Comparison of ENCODE assay signal across 9 cellular contexts in genomic region chr7:74479066-74479781, GRCh38. TPM values are rescaled to one million over a fixed set of nuclear protein-coding genes. Genes with fewer than 3 reads are reported as not detected.
DNase-seq lines count a peak whose midpoint lies in the region; ATAC-seq and TF ChIP-seq lines count a peak whose summit lies in the region.
"Had no signal": no experiment of that assay in that cellular context is flagged by ENCODE, and none has a peak within 500 bp of the region (broad histone marks: within the 10 kb centered on the region; RNA-seq: fewer than 3 reads in every experiment).

No MANE protein-coding gene starts in this region.

- no peaks in the 10 kb centered on the region for H3K27me3 ChIP-seq in WERI-Rb-1 (ENCODE audit: insufficient read depth, low read depth, severe bottlenecking)

- TF ChIP-seq CTCF in WERI-Rb-1 (IDR thresholded peaks at IDR 0.05; ENCODE audit: low read depth, low read length) (no peak), type B pancreatic cell (conservative IDR thresholded peaks at IDR 0.05) (no peak), WTC11 (IDR thresholded peaks at IDR 0.05) (no peak)

- peaks cover 42% of the 10 kb centered on the region for H3K4me1 Mint-ChIP-seq in type B pancreatic cell (ENCODE audit: unreplicated experiment)
- H3K4me1 Mint-ChIP-seq in WTC11: peaks cover 40% of the 10 kb centered on the region

- H3K27ac Mint-ChIP-seq in type B pancreatic cell (peak overlapping the region; percentile 94), WTC11 (no peak overlapping the region; the same call in 1 of the 2 replicates)

- H3K9me3 ChIP-seq in WERI-Rb-1 (ENCODE audit: severe bottlenecking): no peaks in the 10 kb centered on the region

- H3K27me3 Mint-ChIP-seq in type B pancreatic cell (no peaks in the 10 kb centered on the region), WTC11 (ENCODE audit: low read depth) (no peaks in the 10 kb centered on the region)

- DNase-seq in DMS79 treated with DMSO at 0.1 percent for 48 hours (lab: John Stamatoyannopoulos, UW) (peak; percentile 42), DMS79 (lab: John Stamatoyannopoulos, UW) (no peak), WERI-Rb-1 (no peak), kidney tubule cell (ENCODE audit: low spot score) (peak; percentile 70), type B pancreatic cell (ENCODE audit: extremely low spot score, unreplicated experiment) (no peak), WTC11 (ENCODE audit: low spot score) (no peak)
- DNase-seq in activated CD4-positive, alpha-beta T cell treated with anti-CD3 and anti-CD28 coated beads, Interleukin-2, amount 50 U/mL, for 48 hours: no peak
- no peak for DNase-seq in activated CD8-positive, alpha-beta memory T cell treated with anti-CD3 and anti-CD28 coated beads, Interleukin-2, amount 50 U/mL, for 48 hours

- CTCF ChIA-PET in WTC11 (lab: Charles Lee): interaction anchor here (0.6 to 1.6 kb wide), 4 partner anchors 12 to 33 kb away, joined by 3 to 4 read pairs (median 3); no protein-coding TSS in a partner anchor

- H3K36me3 Mint-ChIP-seq in type B pancreatic cell: no peaks in the 10 kb centered on the region
- no peaks in the 10 kb centered on the region for H3K36me3 Mint-ChIP-seq in WTC11

- no peak overlapping the region for H3K4me3 ChIP-seq in WERI-Rb-1 (ENCODE audit: low read depth, low read length)

- H3K36me3 ChIP-seq in WERI-Rb-1: peaks cover 17% of the 10 kb centered on the region

- POLR2A ChIA-PET in WTC11 (lab: Charles Lee): interaction anchor here (0.7 kb wide), 1 partner anchor 94 kb away, joined by 6 read pairs; no protein-coding TSS in a partner anchor

- H3K4me3 Mint-ChIP-seq in type B pancreatic cell (peak overlapping the region; percentile 77), WTC11 (no peak overlapping the region)

- no peak for ATAC-seq in WTC11

- H3K9me3 Mint-ChIP-seq in type B pancreatic cell: no peaks in the 10 kb centered on the region
- no peaks in the 10 kb centered on the region for H3K9me3 Mint-ChIP-seq in WTC11

- peak overlapping the region; percentile 85 for H3K27ac ChIP-seq in WERI-Rb-1
- H3K27ac ChIP-seq: 22Rv1 had no signal

TF ChIP-seq in WTC11, 78 proteins besides CTCF, POLR2A, EP300 and RAD21 (continues in another document):
- TF ChIP-seq, protein P1, sequence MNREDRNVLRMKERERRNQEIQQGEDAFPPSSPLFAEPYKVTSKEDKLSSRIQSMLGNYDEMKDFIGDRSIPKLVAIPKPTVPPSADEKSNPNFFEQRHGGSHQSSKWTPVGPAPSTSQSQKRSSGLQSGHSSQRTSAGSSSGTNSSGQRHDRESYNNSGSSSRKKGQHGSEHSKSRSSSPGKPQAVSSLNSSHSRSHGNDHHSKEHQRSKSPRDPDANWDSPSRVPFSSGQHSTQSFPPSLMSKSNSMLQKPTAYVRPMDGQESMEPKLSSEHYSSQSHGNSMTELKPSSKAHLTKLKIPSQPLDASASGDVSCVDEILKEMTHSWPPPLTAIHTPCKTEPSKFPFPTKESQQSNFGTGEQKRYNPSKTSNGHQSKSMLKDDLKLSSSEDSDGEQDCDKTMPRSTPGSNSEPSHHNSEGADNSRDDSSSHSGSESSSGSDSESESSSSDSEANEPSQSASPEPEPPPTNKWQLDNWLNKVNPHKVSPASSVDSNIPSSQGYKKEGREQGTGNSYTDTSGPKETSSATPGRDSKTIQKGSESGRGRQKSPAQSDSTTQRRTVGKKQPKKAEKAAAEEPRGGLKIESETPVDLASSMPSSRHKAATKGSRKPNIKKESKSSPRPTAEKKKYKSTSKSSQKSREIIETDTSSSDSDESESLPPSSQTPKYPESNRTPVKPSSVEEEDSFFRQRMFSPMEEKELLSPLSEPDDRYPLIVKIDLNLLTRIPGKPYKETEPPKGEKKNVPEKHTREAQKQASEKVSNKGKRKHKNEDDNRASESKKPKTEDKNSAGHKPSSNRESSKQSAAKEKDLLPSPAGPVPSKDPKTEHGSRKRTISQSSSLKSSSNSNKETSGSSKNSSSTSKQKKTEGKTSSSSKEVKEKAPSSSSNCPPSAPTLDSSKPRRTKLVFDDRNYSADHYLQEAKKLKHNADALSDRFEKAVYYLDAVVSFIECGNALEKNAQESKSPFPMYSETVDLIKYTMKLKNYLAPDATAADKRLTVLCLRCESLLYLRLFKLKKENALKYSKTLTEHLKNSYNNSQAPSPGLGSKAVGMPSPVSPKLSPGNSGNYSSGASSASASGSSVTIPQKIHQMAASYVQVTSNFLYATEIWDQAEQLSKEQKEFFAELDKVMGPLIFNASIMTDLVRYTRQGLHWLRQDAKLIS (CRISPR knock-in tag; IDR thresholded peaks at IDR 0.05; ENCODE audit: borderline replicate concordance): no peak
- TF ChIP-seq ZNF423 (CRISPR knock-in tag; IDR thresholded peaks at IDR 0.05) (no peak), ZNF232 (CRISPR knock-in tag; IDR thresholded peaks at IDR 0.05) (no peak), GTF2I (CRISPR knock-in tag; conservative IDR thresholded peaks at IDR 0.05) (no peak), NR1H2 (CRISPR knock-in tag; IDR thresholded peaks at IDR 0.05) (no peak), HMGA2 (CRISPR knock-in tag; IDR thresholded peaks at IDR 0.05) (no peak), E2F4 (CRISPR knock-in tag; IDR thresholded peaks at IDR 0.05; ENCODE audit: borderline replicate concordance, low read depth) (no peak), MLX (CRISPR knock-in tag; IDR thresholded peaks at IDR 0.05) (no peak), ELF4 (CRISPR knock-in tag; IDR thresholded peaks at IDR 0.05; ENCODE audit: low read depth) (no peak), TEAD1 (CRISPR knock-in tag; IDR thresholded peaks at IDR 0.05) (no peak), NR3C1 (CRISPR knock-in tag; conservative IDR thresholded peaks at IDR 0.05; ENCODE audit: low read depth) (no peak), ZNF219 (CRISPR knock-in tag; IDR thresholded peaks at IDR 0.05; ENCODE audit: borderline replicate concordance) (no peak), JAZF1 (CRISPR knock-in tag; IDR thresholded peaks at IDR 0.05) (no peak), ZNF671 (CRISPR knock-in tag; IDR thresholded peaks at IDR 0.05) (no peak)
- TF ChIP-seq, protein P2, sequence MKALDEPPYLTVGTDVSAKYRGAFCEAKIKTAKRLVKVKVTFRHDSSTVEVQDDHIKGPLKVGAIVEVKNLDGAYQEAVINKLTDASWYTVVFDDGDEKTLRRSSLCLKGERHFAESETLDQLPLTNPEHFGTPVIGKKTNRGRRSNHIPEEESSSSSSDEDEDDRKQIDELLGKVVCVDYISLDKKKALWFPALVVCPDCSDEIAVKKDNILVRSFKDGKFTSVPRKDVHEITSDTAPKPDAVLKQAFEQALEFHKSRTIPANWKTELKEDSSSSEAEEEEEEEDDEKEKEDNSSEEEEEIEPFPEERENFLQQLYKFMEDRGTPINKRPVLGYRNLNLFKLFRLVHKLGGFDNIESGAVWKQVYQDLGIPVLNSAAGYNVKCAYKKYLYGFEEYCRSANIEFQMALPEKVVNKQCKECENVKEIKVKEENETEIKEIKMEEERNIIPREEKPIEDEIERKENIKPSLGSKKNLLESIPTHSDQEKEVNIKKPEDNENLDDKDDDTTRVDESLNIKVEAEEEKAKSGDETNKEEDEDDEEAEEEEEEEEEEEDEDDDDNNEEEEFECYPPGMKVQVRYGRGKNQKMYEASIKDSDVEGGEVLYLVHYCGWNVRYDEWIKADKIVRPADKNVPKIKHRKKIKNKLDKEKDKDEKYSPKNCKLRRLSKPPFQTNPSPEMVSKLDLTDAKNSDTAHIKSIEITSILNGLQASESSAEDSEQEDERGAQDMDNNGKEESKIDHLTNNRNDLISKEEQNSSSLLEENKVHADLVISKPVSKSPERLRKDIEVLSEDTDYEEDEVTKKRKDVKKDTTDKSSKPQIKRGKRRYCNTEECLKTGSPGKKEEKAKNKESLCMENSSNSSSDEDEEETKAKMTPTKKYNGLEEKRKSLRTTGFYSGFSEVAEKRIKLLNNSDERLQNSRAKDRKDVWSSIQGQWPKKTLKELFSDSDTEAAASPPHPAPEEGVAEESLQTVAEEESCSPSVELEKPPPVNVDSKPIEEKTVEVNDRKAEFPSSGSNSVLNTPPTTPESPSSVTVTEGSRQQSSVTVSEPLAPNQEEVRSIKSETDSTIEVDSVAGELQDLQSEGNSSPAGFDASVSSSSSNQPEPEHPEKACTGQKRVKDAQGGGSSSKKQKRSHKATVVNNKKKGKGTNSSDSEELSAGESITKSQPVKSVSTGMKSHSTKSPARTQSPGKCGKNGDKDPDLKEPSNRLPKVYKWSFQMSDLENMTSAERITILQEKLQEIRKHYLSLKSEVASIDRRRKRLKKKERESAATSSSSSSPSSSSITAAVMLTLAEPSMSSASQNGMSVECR (CRISPR knock-in tag; IDR thresholded peaks at IDR 0.05; ENCODE audit: borderline replicate concordance): no peak
- TF ChIP-seq, protein P3, sequence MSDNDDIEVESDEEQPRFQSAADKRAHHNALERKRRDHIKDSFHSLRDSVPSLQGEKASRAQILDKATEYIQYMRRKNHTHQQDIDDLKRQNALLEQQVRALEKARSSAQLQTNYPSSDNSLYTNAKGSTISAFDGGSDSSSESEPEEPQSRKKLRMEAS (CRISPR knock-in tag; IDR thresholded peaks at IDR 0.05): no peak
- TF ChIP-seq, protein P4, sequence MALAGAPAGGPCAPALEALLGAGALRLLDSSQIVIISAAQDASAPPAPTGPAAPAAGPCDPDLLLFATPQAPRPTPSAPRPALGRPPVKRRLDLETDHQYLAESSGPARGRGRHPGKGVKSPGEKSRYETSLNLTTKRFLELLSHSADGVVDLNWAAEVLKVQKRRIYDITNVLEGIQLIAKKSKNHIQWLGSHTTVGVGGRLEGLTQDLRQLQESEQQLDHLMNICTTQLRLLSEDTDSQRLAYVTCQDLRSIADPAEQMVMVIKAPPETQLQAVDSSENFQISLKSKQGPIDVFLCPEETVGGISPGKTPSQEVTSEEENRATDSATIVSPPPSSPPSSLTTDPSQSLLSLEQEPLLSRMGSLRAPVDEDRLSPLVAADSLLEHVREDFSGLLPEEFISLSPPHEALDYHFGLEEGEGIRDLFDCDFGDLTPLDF (CRISPR knock-in tag; IDR thresholded peaks at IDR 0.05): no peak

RNA-seq across cellular contexts. Expression of gene GTF2IRD1, which starts 25.5 kb away (rescaled TPM):
- total RNA-seq in type B pancreatic cell (ENCODE audit: low replicate concordance): 43.6 and 47.9 TPM in 2 replicates
- total RNA-seq in WTC11 (2021): 41.6 to 43.5 TPM (median 42.9 TPM) in 3 replicates

Comparison
In these comparisons a context has a peak if more than half of its experiments do, and no peak if none do; other contexts are left out.
1. DNase-seq: peak in DMS79 treated with DMSO at 0.1 percent for 48 hours (single experiment) and kidney tubule cell (single experiment); none in DMS79 (single experiment), WERI-Rb-1 (single experiment), type B pancreatic cell (single experiment), activated CD4-positive, alpha-beta T cell treated with anti-CD3 and anti-CD28 coated beads, Interleukin-2, amount 50 U/mL, for 48 hours (0 of 2), activated CD8-positive, alpha-beta memory T cell treated with anti-CD3 and anti-CD28 coated beads, Interleukin-2, amount 50 U/mL, for 48 hours (single experiment) and WTC11 (single experiment).